In genomic region chr2:225117061-225117716, GRCh38 we compare ENCODE assay signal across 14 cellular contexts.
DNase-seq lines count a peak whose midpoint lies in the region; ATAC-seq and TF ChIP-seq lines count a peak whose summit lies in the region.
"Had no signal": no experiment of that assay in that cellular context is flagged by ENCODE, and none has a peak within 500 bp of the region (broad histone marks: within the 10 kb centered on the region; RNA-seq: fewer than 3 reads in every experiment).

No MANE protein-coding gene starts in this region.

- no peak for ATAC-seq in HG02938 (IDR thresholded peaks at IDR 0.05; ENCODE audit: unreplicated experiment)
- ATAC-seq: natural killer cell, WTC11 had no signal

- DNase-seq in MCF 10A (ENCODE audit: unreplicated experiment) = peak; percentile 10
- DNase-seq in breast epithelium (ENCODE audit: low spot score in 2 of 2) = no peak
- DNase-seq in SJCRH30 = peak; percentile 25 to 52
- DNase-seq in fibroblast of the aortic adventitia (ENCODE audit: low read depth) = peak; percentile 86
- no peak for DNase-seq in NCI-H2107 (lab: John Stamatoyannopoulos, UW)
- no peak for DNase-seq in HPDE6-E6E7 (ENCODE audit: extremely low spot score)
- DNase-seq in inferior parietal cortex (ENCODE audit: extremely low spot score) = no peak
- DNase-seq: activated effector memory CD4-positive, alpha-beta T cell treated with anti-CD3 and anti-CD28 coated beads, Interleukin-2, amount 50 U/mL, for 16 hours; natural killer cell; NCI-H1048; testis had no signal

- H3K36me3 ChIP-seq in breast epithelium (no peaks in the 10 kb centered on the region), SJCRH30 (no peaks in the 10 kb centered on the region)
- H3K36me3 ChIP-seq: ascending aorta had no signal

- H3K4me3 Mint-ChIP-seq in MCF 10A (ENCODE audit: unreplicated experiment) = no peak overlapping the region
- H3K4me3 Mint-ChIP-seq: natural killer cell, WTC11 had no signal

- peaks cover 6% of the 10 kb centered on the region for H3K4me1 Mint-ChIP-seq in MCF 10A (ENCODE audit: insufficient read depth, unreplicated experiment)
- H3K4me1 Mint-ChIP-seq: natural killer cell had no signal

- no TSS peak for BruUV-seq in MCF 10A (replicated peaks; lab: Mats Ljungman, UMichigan)

- intact Hi-C loops in MCF 10A (cut with micrococcal nuclease) = loop anchor here (10.0 kb wide), 1 partner anchor 762 kb away; no protein-coding TSS in a partner anchor
- intact Hi-C loops in breast epithelium (cut with DNase I; ENCODE audit: low total_unique reads) = no loop called here

- POLR2A ChIA-PET in MCF 10A (lab: Yijun Ruan, JAX) = interaction anchor here (0.7 kb wide), 1 partner anchor 156 kb away, joined by 3 read pairs; no protein-coding TSS in a partner anchor

- no peak overlapping the region for H3K4me3 ChIP-seq in breast epithelium
- no peak overlapping the region for H3K4me3 ChIP-seq in SJCRH30
- no peak overlapping the region for H3K4me3 ChIP-seq in fibroblast of the aortic adventitia (ENCODE audit: low read depth, low read length)
- H3K4me3 ChIP-seq: ascending aorta, testis had no signal

- TF ChIP-seq CTCF in MCF 10A (IDR thresholded peaks at IDR 0.05; ENCODE audit: unreplicated experiment) (no peak), breast epithelium (IDR thresholded peaks at IDR 0.05) (no peak), fibroblast of the aortic adventitia (IDR thresholded peaks at IDR 0.05; ENCODE audit: insufficient read depth, low read length) (no peak)

- H3K27me3 Mint-ChIP-seq in MCF 10A (ENCODE audit: insufficient read depth, unreplicated experiment) = no peaks in the 10 kb centered on the region

- CTCF ChIA-PET in MCF 10A (lab: Yijun Ruan, JAX) = interaction anchor here (0.6 to 0.9 kb wide), 3 partner anchors 532 to 544 kb away, joined by 3 to 4 read pairs (median 3); no protein-coding TSS in a partner anchor

- H3K4me1 ChIP-seq in breast epithelium (no peaks in the 10 kb centered on the region), SJCRH30 (peaks cover 50% of the 10 kb centered on the region)
- H3K4me1 ChIP-seq: ascending aorta, testis had no signal

- H3K9me3 Mint-ChIP-seq in MCF 10A (ENCODE audit: unreplicated experiment) = no peaks in the 10 kb centered on the region
- H3K9me3 Mint-ChIP-seq: natural killer cell, WTC11 had no signal

- TF ChIP-seq POLR2A in breast epithelium (IDR thresholded peaks at IDR 0.05) = no peak

- H3K36me3 Mint-ChIP-seq in MCF 10A (ENCODE audit: insufficient read depth, unreplicated experiment) = no peaks in the 10 kb centered on the region
- H3K36me3 Mint-ChIP-seq: natural killer cell, WTC11 had no signal

- H3K9me3 ChIP-seq in breast epithelium (no peaks in the 10 kb centered on the region), SJCRH30 (replicated peaks) (no peaks in the 10 kb centered on the region)
- H3K9me3 ChIP-seq: ascending aorta, testis had no signal

- no peak overlapping the region for H3K27ac ChIP-seq in breast epithelium
- no peak overlapping the region for H3K27ac ChIP-seq in SJCRH30
- H3K27ac ChIP-seq: ascending aorta, testis had no signal

- H3K27me3 ChIP-seq in breast epithelium = no peaks in the 10 kb centered on the region
- no peaks in the 10 kb centered on the region for H3K27me3 ChIP-seq in SJCRH30
- H3K27me3 ChIP-seq: ascending aorta, testis had no signal

- H3K27ac Mint-ChIP-seq in MCF 10A (ENCODE audit: low read depth, unreplicated experiment) = no peak overlapping the region
- H3K27ac Mint-ChIP-seq: natural killer cell, WTC11 had no signal

Comparison
In these comparisons a context has a peak if more than half of its experiments do, and no peak if none do; other contexts are left out.
1. DNase-seq: peak in MCF 10A (single experiment), SJCRH30 (2 of 2) and fibroblast of the aortic adventitia (single experiment); none in breast epithelium (0 of 2), NCI-H2107 (single experiment), HPDE6-E6E7 (single experiment) and inferior parietal cortex (single experiment).